30 cellular contexts compared by ENCODE assay signal in genomic region chr10:58082248-58082647, GRCh38.
"Had no signal": no experiment of that assay in that cellular context is flagged by ENCODE, and none has a peak within 500 bp of the region (broad histone marks: within the 10 kb centered on the region; RNA-seq: fewer than 3 reads in every experiment).

No MANE protein-coding gene starts in this region.

- H3K27ac Mint-ChIP-seq: naive thymus-derived CD8-positive, alpha-beta T cell; natural killer cell treated with Interleukin-12 subunit alpha and Interleukin-12 subunit beta and Interleukin-15 and Interleukin-18, amount 100 ng/mL, for 72 hours; nephron progenitor cell; stimulated activated memory B cell treated with anti-CD40 and anti-IgM and Interleukin-4, amounts not matched to agents 10 μg/mL and 1 μg/mL and 100 μg/mL, for 72 hours; stimulated activated naive CD8-positive, alpha-beta T cell treated with anti-CD3 and anti-CD28 coated beads, Interleukin-15, amount 100 ng/mL, for 72 hours; type B pancreatic cell had no signal

- H3K36me3 Mint-ChIP-seq: naive thymus-derived CD8-positive, alpha-beta T cell; natural killer cell treated with Interleukin-12 subunit alpha and Interleukin-12 subunit beta and Interleukin-15 and Interleukin-18, amount 100 ng/mL, for 72 hours; stimulated activated memory B cell treated with anti-CD40 and anti-IgM and Interleukin-4, amounts not matched to agents 10 μg/mL and 1 μg/mL and 100 μg/mL, for 72 hours; type B pancreatic cell had no signal

- DNase-seq: naive thymus-derived CD8-positive, alpha-beta T cell; nephron progenitor cell; nucleus accumbens; pancreas; psoas muscle; right cardiac atrium; right lobe of liver; sigmoid colon; spleen; stimulated activated CD4-positive, alpha-beta T cell treated with anti-CD3 and anti-CD28 coated beads, Interleukin-12 subunit alpha, Interleukin-12 subunit beta, amount 100 ng/mL, for 4 hours; stimulated activated CD4-positive, alpha-beta T cell treated with anti-CD3 and anti-CD28 coated beads, Interleukin-1b, Interleukin-23, amount 100 ng/mL, for 48 hours; stimulated activated CD4-positive, alpha-beta T cell treated with anti-CD3 and anti-CD28 coated beads, Interleukin-4, amount 100 ng/mL, for 1 hour; stimulated activated CD4-positive, alpha-beta T cell treated with anti-CD3 and anti-CD28 coated beads, Interleukin-4, amount 100 ng/mL, for 4 hours; stimulated activated CD8-positive, alpha-beta memory T cell treated with anti-CD3 and anti-CD28 coated beads, Interleukin-4, amount 100 ng/mL, for 48 hours; stimulated activated naive CD4-positive, alpha-beta T cell; stimulated activated naive CD8-positive, alpha-beta T cell treated with anti-CD3 and anti-CD28 coated beads, Interleukin-15, amount 100 ng/mL, for 72 hours; stimulated activated naive CD8-positive, alpha-beta T cell treated with anti-CD3 and anti-CD28 coated beads, Interleukin-15, Interleukin-2, amounts not matched to agents 100 U/mL and 50 U/mL, for 24 hours; substantia nigra; testis; tibial artery; transverse colon; upper lobe of right lung; uterus had no signal

- ATAC-seq: naive thymus-derived CD8-positive, alpha-beta T cell; natural killer cell treated with Interleukin-12 subunit alpha and Interleukin-12 subunit beta and Interleukin-15 and Interleukin-18, amount 100 ng/mL, for 72 hours; pancreas; psoas muscle; right cardiac atrium; right lobe of liver; stimulated activated memory B cell treated with anti-CD40 and anti-IgM and Interleukin-4, amounts not matched to agents 10 μg/mL and 1 μg/mL and 100 μg/mL, for 72 hours; stimulated activated naive CD8-positive, alpha-beta T cell treated with anti-CD3 and anti-CD28 coated beads, Interleukin-15, amount 100 ng/mL, for 72 hours; stimulated activated naive CD8-positive, alpha-beta T cell treated with anti-CD3 and anti-CD28 coated beads, Interleukin-15, Interleukin-2, amounts not matched to agents 100 U/mL and 50 U/mL, for 24 hours; upper lobe of right lung had no signal

- H3K4me1 ChIP-seq: pancreas, psoas muscle, right lobe of liver, sigmoid colon, spleen, suprapubic skin, testis, tibial artery, upper lobe of right lung, uterus had no signal

- H3K9me3 ChIP-seq: neutrophil, pancreas, psoas muscle, right lobe of liver, sigmoid colon, spleen, suprapubic skin, testis, tibial artery, transverse colon, upper lobe of right lung, uterus had no signal

- H3K4me1 Mint-ChIP-seq: naive thymus-derived CD8-positive, alpha-beta T cell; nephron progenitor cell; neural crest cell; stimulated activated memory B cell treated with anti-CD40 and anti-IgM and Interleukin-4, amounts not matched to agents 10 μg/mL and 1 μg/mL and 100 μg/mL, for 72 hours; stimulated activated naive CD8-positive, alpha-beta T cell treated with anti-CD3 and anti-CD28 coated beads, Interleukin-15, amount 100 ng/mL, for 72 hours had no signal

- H3K36me3 ChIP-seq: neutrophil, pancreas, right lobe of liver, sigmoid colon, spleen, suprapubic skin, tibial artery, transverse colon, upper lobe of right lung, uterus had no signal

- H3K4me3 Mint-ChIP-seq: naive thymus-derived CD8-positive, alpha-beta T cell; natural killer cell treated with Interleukin-12 subunit alpha and Interleukin-12 subunit beta and Interleukin-15 and Interleukin-18, amount 100 ng/mL, for 72 hours; nephron progenitor cell; neural crest cell; stimulated activated memory B cell treated with anti-CD40 and anti-IgM and Interleukin-4, amounts not matched to agents 10 μg/mL and 1 μg/mL and 100 μg/mL, for 72 hours; stimulated activated naive CD8-positive, alpha-beta T cell treated with anti-CD3 and anti-CD28 coated beads, Interleukin-15, amount 100 ng/mL, for 72 hours; type B pancreatic cell had no signal

- H3K4me2 ChIP-seq: smooth muscle cell had no signal

- H3K27me3 Mint-ChIP-seq: natural killer cell treated with Interleukin-12 subunit alpha and Interleukin-12 subunit beta and Interleukin-15 and Interleukin-18, amount 100 ng/mL, for 72 hours; stimulated activated memory B cell treated with anti-CD40 and anti-IgM and Interleukin-4, amounts not matched to agents 10 μg/mL and 1 μg/mL and 100 μg/mL, for 72 hours; type B pancreatic cell had no signal

- H3K9me3 Mint-ChIP-seq: naive thymus-derived CD8-positive, alpha-beta T cell; nephron progenitor cell; stimulated activated memory B cell treated with anti-CD40 and anti-IgM and Interleukin-4, amounts not matched to agents 10 μg/mL and 1 μg/mL and 100 μg/mL, for 72 hours; stimulated activated naive CD8-positive, alpha-beta T cell treated with anti-CD3 and anti-CD28 coated beads, Interleukin-15, amount 100 ng/mL, for 72 hours had no signal

- H3K4me3 ChIP-seq: pancreas, psoas muscle, right lobe of liver, sigmoid colon, smooth muscle cell, spleen, suprapubic skin, testis, tibial artery, transverse colon, upper lobe of right lung, uterus had no signal

- FAIRE-seq: pancreas had no signal

- H3K27me3 ChIP-seq: neutrophil, pancreas, right lobe of liver, sigmoid colon, spleen, suprapubic skin, testis, tibial artery, transverse colon, upper lobe of right lung, uterus had no signal

- H3K27ac ChIP-seq: neutrophil, pancreas, psoas muscle, right lobe of liver, sigmoid colon, spleen, suprapubic skin, testis, tibial artery, upper lobe of right lung, uterus had no signal
